ENCODE assay signal across 8 cellular contexts in genomic region chr13:48156466-48156865, GRCh38.
DNase-seq lines count a peak whose midpoint lies in the region; ATAC-seq and TF ChIP-seq lines count a peak whose summit lies in the region.

No MANE protein-coding gene starts in this region.

- H3K4me1 ChIP-seq in heart right ventricle (peaks cover 0 to 88% (median 17%) of the 10 kb centered on the region in 9 donors), right atrium auricular region (peaks cover 0 to 10% of the 10 kb centered on the region in 2 donors)

- no peak for ATAC-seq in heart right ventricle
- ATAC-seq in left colon: no peak

- 84 to 86% methylated on average over 6 of the region's 6 CpGs for WGBS in heart right ventricle, 2 donors

- TF ChIP-seq CTCF in heart right ventricle (IDR thresholded peaks at IDR 0.05) (no peak), right atrium auricular region (IDR thresholded peaks at IDR 0.05) (no peak), WERI-Rb-1 (IDR thresholded peaks at IDR 0.05; ENCODE audit: low read depth, low read length) (no peak)

- no peak for DNase-seq in heart right ventricle
- no peak for DNase-seq in right atrium auricular region (ENCODE audit: low spot score)
- peak; percentile 67 for DNase-seq in activated T-cell treated with anti-CD3 and anti-CD28 coated beads for 1 hour (ENCODE audit: low read depth)
- peak; percentile 43 to 47 for DNase-seq in left colon
- peak; percentile 39 to 70 for DNase-seq in stimulated activated CD8-positive, alpha-beta memory T cell treated with anti-CD3 and anti-CD28 coated beads, Interleukin-7, amount 100 ng/mL, for 48 hours (ENCODE audit: extremely low read depth in 1 of 2, low read depth in 1 of 2)
- DNase-seq in WERI-Rb-1: no peak
- no peak for DNase-seq in Kasumi-1 (lab: John Stamatoyannopoulos, UW)
- DNase-seq in cerebellar nuclear complex (lab: John Stamatoyannopoulos, UW): no peak

- H3K27me3 ChIP-seq in heart right ventricle: no peaks in the 10 kb centered on the region
- H3K27me3 ChIP-seq in right atrium auricular region: no peaks in the 10 kb centered on the region
- H3K27me3 ChIP-seq in WERI-Rb-1 (ENCODE audit: insufficient read depth, low read depth, severe bottlenecking): no peaks in the 10 kb centered on the region

- H3K4me3 ChIP-seq in heart right ventricle: no peak overlapping the region
- H3K4me3 ChIP-seq in right atrium auricular region: no peak overlapping the region
- H3K4me3 ChIP-seq in WERI-Rb-1 (ENCODE audit: low read depth, low read length): no peak overlapping the region

- H3K9me3 ChIP-seq in heart right ventricle (no peaks in the 10 kb centered on the region), right atrium auricular region (no peaks in the 10 kb centered on the region), WERI-Rb-1 (ENCODE audit: severe bottlenecking) (no peaks in the 10 kb centered on the region)

- H3K36me3 ChIP-seq in heart right ventricle: no peaks in the 10 kb centered on the region
- H3K36me3 ChIP-seq in right atrium auricular region: no peaks in the 10 kb centered on the region
- no peaks in the 10 kb centered on the region for H3K36me3 ChIP-seq in WERI-Rb-1

- peak overlapping the region in 7 of 10 donors; percentile 5 to 83 (median 45) for H3K27ac ChIP-seq in heart right ventricle
- no peak overlapping the region for H3K27ac ChIP-seq in right atrium auricular region
- no peak overlapping the region for H3K27ac ChIP-seq in WERI-Rb-1

- intact Hi-C loops in heart right ventricle (cut with DNase I): loop anchor here in 1 of 10 donors (10.0 kb wide), 1 partner anchor 68 kb away; no protein-coding TSS in a partner anchor
- intact Hi-C loops in left colon (cut with DNase I, micrococcal nuclease): no loop called here

Comparison
In these comparisons a context has a peak if more than half of its experiments do, and no peak if none do; other contexts are left out.
1. H3K27ac ChIP-seq: peak in heart right ventricle (7 of 10); none in right atrium auricular region (0 of 2) and WERI-Rb-1 (single experiment).
2. DNase-seq: peak in activated T-cell treated with anti-CD3 and anti-CD28 coated beads for 1 hour (single experiment), left colon (2 of 2) and stimulated activated CD8-positive, alpha-beta memory T cell treated with anti-CD3 and anti-CD28 coated beads, Interleukin-7, amount 100 ng/mL, for 48 hours (2 of 2); none in heart right ventricle (0 of 2), right atrium auricular region (single experiment), WERI-Rb-1 (single experiment), Kasumi-1 (0 of 2) and cerebellar nuclear complex (0 of 2).